ENCODE assay signal across 30 cellular contexts in genomic region chr1:68777850-68778249, GRCh38.
"Had no signal": no experiment of that assay in that cellular context is flagged by ENCODE, and none has a peak within 500 bp of the region (broad histone marks: within the 10 kb centered on the region; RNA-seq: fewer than 3 reads in every experiment).

No MANE protein-coding gene starts in this region.

- H3K36me3 Mint-ChIP-seq: activated CD4-positive, alpha-beta memory T cell treated with anti-CD3 and anti-CD28 coated beads for 36 hours; activated naive CD8-positive, alpha-beta T cell; T-cell had no signal

- H3K4me3 Mint-ChIP-seq: activated CD4-positive, alpha-beta memory T cell treated with anti-CD3 and anti-CD28 coated beads for 36 hours; activated CD4-positive, alpha-beta T cell treated with anti-CD3 and anti-CD28 coated beads, Interleukin-2, amount 10 ng/mL, durations not matched to agents 7 days and 5 days; activated naive CD8-positive, alpha-beta T cell; activated T-cell treated with anti-CD3 and anti-CD28 coated beads, Interleukin-2, amount 50 U/mL, for 24 hours; activated T-helper 1 cell treated with anti-CD3 and anti-CD28 coated beads, Interleukin-12 subunit alpha, Interleukin-12 subunit beta, Interleukin-2, Interleukin-4 antibody, amounts not matched to agents 30 ng/mL and 10 ng/mL and 1 ng/mL, durations not matched to agents 14 hours and 24 hours and 36 hours; IgD-negative memory B cell; T-cell had no signal

- DNase-seq: activated CD4-positive, alpha-beta memory T cell treated with anti-CD3 and anti-CD28 coated beads for 36 hours; activated CD4-positive, alpha-beta T cell treated with anti-CD3 and anti-CD28 coated beads, Interleukin-2, amount 10 ng/mL, durations not matched to agents 7 days and 5 days; activated CD4-positive, CD25-positive, alpha-beta regulatory T cell; activated effector memory CD4-positive, alpha-beta T cell treated with Interleukin-2 at 50 U/mL for 16 hours; activated naive CD4-positive, alpha-beta T cell; activated T-cell treated with anti-CD3 and anti-CD28 coated beads, Interleukin-2, amount 50 U/mL, for 24 hours; adrenal gland; anterior cingulate cortex; central memory CD4-positive, alpha-beta T cell; NCI-H1092 treated with DMSO at 0.1 percent for 48 hours; NCI-H1417 treated with DMSO at 0.1 percent for 48 hours; NCI-H1694; NCI-H2029; NCI-H2107; NCI-H2171 treated with DMSO at 0.1 percent for 48 hours; NCI-H345; NCI-H510A; NCI-H526 treated with DMSO at 0.1 percent for 48 hours; NCI-H82; RPMI8226; T-cell had no signal

- H3K27me3 ChIP-seq: adrenal gland, breast epithelium had no signal

- H3K4me3 ChIP-seq: adrenal gland, breast epithelium, SK-N-MC had no signal

- H3K36me3 ChIP-seq: adrenal gland, breast epithelium had no signal

- H3K27ac Mint-ChIP-seq: activated CD4-positive, alpha-beta memory T cell treated with anti-CD3 and anti-CD28 coated beads for 36 hours; activated CD4-positive, alpha-beta T cell treated with anti-CD3 and anti-CD28 coated beads, Interleukin-2, amount 10 ng/mL, durations not matched to agents 7 days and 5 days; activated naive CD8-positive, alpha-beta T cell; activated T-cell treated with anti-CD3 and anti-CD28 coated beads, Interleukin-2, amount 50 U/mL, for 24 hours; activated T-helper 1 cell treated with anti-CD3 and anti-CD28 coated beads, Interleukin-12 subunit alpha, Interleukin-12 subunit beta, Interleukin-2, Interleukin-4 antibody, amounts not matched to agents 30 ng/mL and 10 ng/mL and 1 ng/mL, durations not matched to agents 14 hours and 24 hours and 36 hours; IgD-negative memory B cell; T-cell had no signal

- H3K27me3 Mint-ChIP-seq: activated CD4-positive, alpha-beta memory T cell treated with anti-CD3 and anti-CD28 coated beads for 36 hours; activated CD4-positive, alpha-beta T cell treated with anti-CD3 and anti-CD28 coated beads, Interleukin-2, amount 10 ng/mL, durations not matched to agents 7 days and 5 days; activated naive CD8-positive, alpha-beta T cell; activated T-cell treated with anti-CD3 and anti-CD28 coated beads, Interleukin-2, amount 50 U/mL, for 24 hours; IgD-negative memory B cell; T-cell had no signal

- H3K27ac ChIP-seq: adrenal gland, breast epithelium, KMS-11, SK-N-MC, VCaP had no signal

- H3K9me3 ChIP-seq: adrenal gland had no signal

- H3K4me1 ChIP-seq: adrenal gland, breast epithelium had no signal

- H3K4me1 Mint-ChIP-seq: IgD-negative memory B cell, T-cell had no signal

- ATAC-seq: Panc1, Right ventricle myocardium inferior, T-cell had no signal
